ENCODE assay signal across 3 cellular contexts in the genomic region with DNA sequence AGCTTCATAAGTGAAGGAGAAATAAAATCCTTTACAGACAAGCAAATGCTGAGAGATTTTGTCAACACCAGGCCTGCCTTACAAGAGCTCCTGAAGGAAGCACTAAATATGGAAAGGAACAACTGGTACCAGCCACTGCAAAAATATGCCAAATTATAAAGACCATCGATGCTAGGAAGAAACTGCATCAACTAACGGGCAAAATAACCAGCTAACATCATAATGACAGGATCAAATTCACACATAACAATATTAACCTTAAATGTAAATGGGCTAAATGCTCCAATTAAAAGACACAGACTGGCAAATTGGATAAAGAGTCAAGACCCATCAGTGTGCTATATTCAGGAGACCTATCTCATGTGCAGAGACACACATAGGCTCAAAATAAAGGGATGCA. TPM values are rescaled to one million over a fixed set of nuclear protein-coding genes. Genes with fewer than 3 reads are reported as not detected.
"Had no signal": no experiment of that assay in that cellular context is flagged by ENCODE, and none has a peak within 500 bp of the region (broad histone marks: within the 10 kb centered on the region; RNA-seq: fewer than 3 reads in every experiment).

No MANE protein-coding gene starts in this region.

RNA-seq across cellular contexts. Expression of a gene that starts 21.3 kb away (rescaled TPM):
- total RNA-seq: esophagus mucosa, glomerular endothelial cell had no signal
- polyA plus RNA-seq: esophagus had no signal
